In genomic region chr19:30718014-30718413, GRCh38 we compare ENCODE assay signal across 13 cellular contexts.
DNase-seq lines count a peak whose midpoint lies in the region; TF ChIP-seq lines count a peak whose summit lies in the region.
"Had no signal": no experiment of that assay in that cellular context is flagged by ENCODE, and none has a peak within 500 bp of the region (broad histone marks: within the 10 kb centered on the region; RNA-seq: fewer than 3 reads in every experiment).

No MANE protein-coding gene starts in this region.

- H3K4me2 ChIP-seq in GM23248 (ENCODE audit: unreplicated experiment), result no peak overlapping the region

- H4K20me1 ChIP-seq in GM23248 (ENCODE audit: insufficient read depth), result no peaks in the 10 kb centered on the region

- in situ Hi-C loops in GM23248 (cut with MboI), result no loop called here

- no peaks in the 10 kb centered on the region for H3F3A ChIP-seq in GM23248 (ENCODE audit: insufficient read depth)

- H3K36me3 Mint-ChIP-seq in mesothelial cell of epicardium (no peaks in the 10 kb centered on the region), progenitor cell of endocrine pancreas (ENCODE audit: insufficient read depth) (no peaks in the 10 kb centered on the region)
- H3K36me3 Mint-ChIP-seq in activated CD4-positive, alpha-beta T cell treated with anti-CD3 and anti-CD28 coated beads, Interleukin-2, amount 10 ng/mL, durations not matched to agents 7 days and 5 days (ENCODE audit: low read depth), result no peaks in the 10 kb centered on the region

- H3K9ac ChIP-seq in GM23248, result no peak overlapping the region

- H3K4me3 Mint-ChIP-seq in mesothelial cell of epicardium (no peak overlapping the region), progenitor cell of endocrine pancreas (ENCODE audit: low read depth) (no peak overlapping the region)
- H3K4me3 Mint-ChIP-seq in activated CD4-positive, alpha-beta T cell treated with anti-CD3 and anti-CD28 coated beads, Interleukin-2, amount 10 ng/mL, durations not matched to agents 7 days and 5 days, result no peak overlapping the region
- H3K4me3 Mint-ChIP-seq: CD4-positive, alpha-beta T cell had no signal

- H3K27ac ChIP-seq in HEK293 (ENCODE audit: extremely low read depth, low read depth, low read length) (no peak overlapping the region), SJCRH30 (peak overlapping the region; percentile 90), GM23248 (no peak overlapping the region)
- H3K27ac ChIP-seq: C4-2B had no signal

- H3K36me3 ChIP-seq in HEK293 (ENCODE audit: control insufficient read depth in 2 of 2, insufficient read depth in 1 of 2, low read length in 2 of 2) (no peaks in the 10 kb centered on the region), SJCRH30 (no peaks in the 10 kb centered on the region), GM23248 (ENCODE audit: low read depth) (no peaks in the 10 kb centered on the region)

- H3K4me1 Mint-ChIP-seq in mesothelial cell of epicardium (peaks cover 27% of the 10 kb centered on the region), progenitor cell of endocrine pancreas (ENCODE audit: low read depth) (peaks cover 12% of the 10 kb centered on the region)
- peaks cover 4% of the 10 kb centered on the region for H3K4me1 Mint-ChIP-seq in activated CD4-positive, alpha-beta T cell treated with anti-CD3 and anti-CD28 coated beads, Interleukin-2, amount 10 ng/mL, durations not matched to agents 7 days and 5 days

- H3K27me3 Mint-ChIP-seq in mesothelial cell of epicardium (ENCODE audit: low read depth), result peaks cover 15% of the 10 kb centered on the region
- H3K27me3 Mint-ChIP-seq in progenitor cell of endocrine pancreas, result peaks cover 18% of the 10 kb centered on the region
- H3K27me3 Mint-ChIP-seq in activated CD4-positive, alpha-beta T cell treated with anti-CD3 and anti-CD28 coated beads, Interleukin-2, amount 10 ng/mL, durations not matched to agents 7 days and 5 days, result peaks cover 11% of the 10 kb centered on the region

- 66 to 74% methylated on average over 2 of the region's 2 CpGs for WGBS in GM23248 (ENCODE audit: low coverage in 1 of 2, low lambda C conversion rate in 2 of 2, missing lambda C conversion rate in 2 of 2), 2 experiments

- H3K9me3 Mint-ChIP-seq in mesothelial cell of epicardium (no peaks in the 10 kb centered on the region), progenitor cell of endocrine pancreas (ENCODE audit: low read depth) (no peaks in the 10 kb centered on the region)
- H3K9me3 Mint-ChIP-seq in activated CD4-positive, alpha-beta T cell treated with anti-CD3 and anti-CD28 coated beads, Interleukin-2, amount 10 ng/mL, durations not matched to agents 7 days and 5 days, result no peaks in the 10 kb centered on the region
- H3K9me3 Mint-ChIP-seq: CD4-positive, alpha-beta T cell; H9 had no signal

- no peaks in the 10 kb centered on the region for H3K9me2 ChIP-seq in GM23248 (ENCODE audit: insufficient read depth)

- H3K4me3 ChIP-seq in HEK293 (ENCODE audit: low read depth, low read length), result no peak overlapping the region
- no peak overlapping the region; the same call in 1 of the 2 replicates for H3K4me3 ChIP-seq in SJCRH30
- H3K4me3 ChIP-seq in GM23248, result no peak overlapping the region

- H3K79me2 ChIP-seq in GM23248 (ENCODE audit: insufficient read depth), result no peaks in the 10 kb centered on the region

- H2AFZ ChIP-seq in GM23248, result no peak overlapping the region

- CTCF ChIA-PET in HEK293 (lab: Yijun Ruan, JAX), result interaction anchor here (0.6 to 3.4 kb wide), 6 partner anchors 9 to 53 kb away, joined by 3 to 16 read pairs (median 3); no protein-coding TSS in a partner anchor
- CTCF ChIA-PET in activated CD4-positive, alpha-beta T cell treated with anti-CD3 and anti-CD28 coated beads, Interleukin-2, amount 10 ng/mL, durations not matched to agents 7 days and 5 days (lab: Charles Lee), result interaction anchor here (0.7 kb wide), 1 partner anchor 36 kb away, joined by 4 read pairs; no protein-coding TSS in a partner anchor

- H3K27ac Mint-ChIP-seq in mesothelial cell of epicardium, result peak overlapping the region; percentile 15
- peak overlapping the region; percentile 45 for H3K27ac Mint-ChIP-seq in progenitor cell of endocrine pancreas
- no peak overlapping the region for H3K27ac Mint-ChIP-seq in activated CD4-positive, alpha-beta T cell treated with anti-CD3 and anti-CD28 coated beads, Interleukin-2, amount 10 ng/mL, durations not matched to agents 7 days and 5 days
- H3K27ac Mint-ChIP-seq: CD4-positive, alpha-beta T cell had no signal

- H3K9me3 ChIP-seq in HEK293 (ENCODE audit: control insufficient read depth, insufficient read depth, low read depth, low read length), result no peaks in the 10 kb centered on the region
- H3K9me3 ChIP-seq in SJCRH30 (replicated peaks), result no peaks in the 10 kb centered on the region
- H3K9me3 ChIP-seq in GM23248 (ENCODE audit: low read depth), result no peaks in the 10 kb centered on the region
- H3K9me3 ChIP-seq: Caco-2 had no signal

- DNase-seq in SJCRH30 (peak; percentile 56 to 70), mesothelial cell of epicardium (ENCODE audit: low spot score in 2 of 2, unreplicated experiment in 2 of 2) (no peak), progenitor cell of endocrine pancreas (ENCODE audit: low spot score, unreplicated experiment) (no peak), GM23248 (no peak)
- no peak for DNase-seq in activated CD4-positive, alpha-beta T cell treated with anti-CD3 and anti-CD28 coated beads, Interleukin-2, amount 10 ng/mL, durations not matched to agents 7 days and 5 days
- no peak for DNase-seq in activated CD4-positive, alpha-beta T cell treated with anti-CD3 and anti-CD28 coated beads for 48 hours
- DNase-seq: ACHN; AML-193; Caco-2; CD4-positive, alpha-beta T cell; H9 had no signal

- H3K27me3 ChIP-seq in SJCRH30, result no peaks in the 10 kb centered on the region
- no peaks in the 10 kb centered on the region for H3K27me3 ChIP-seq in GM23248 (replicated peaks; ENCODE audit: insufficient read depth)

- TF ChIP-seq CTCF in HEK293 (tag by site-specific recombination; IDR thresholded peaks at IDR 0.05) (no peak), mesothelial cell of epicardium (IDR thresholded peaks at IDR 0.05; ENCODE audit: unreplicated experiment) (no peak), progenitor cell of endocrine pancreas (IDR thresholded peaks at IDR 0.05; ENCODE audit: unreplicated experiment) (no peak)

- POLR2A ChIA-PET in HEK293 (lab: Yijun Ruan, JAX), result interaction anchor here (0.6 kb wide), 1 partner anchor 10 kb away, joined by 5 read pairs; no protein-coding TSS in a partner anchor
- POLR2A ChIA-PET in activated CD4-positive, alpha-beta T cell treated with anti-CD3 and anti-CD28 coated beads, Interleukin-2, amount 10 ng/mL, durations not matched to agents 7 days and 5 days (lab: Charles Lee), result no interaction called here

- peaks cover 20% of the 10 kb centered on the region for H3K4me1 ChIP-seq in HEK293 (ENCODE audit: control insufficient read depth, insufficient read depth, low read length)
- peaks cover 27% of the 10 kb centered on the region for H3K4me1 ChIP-seq in SJCRH30
- H3K4me1 ChIP-seq in GM23248 (ENCODE audit: insufficient read depth), result no peaks in the 10 kb centered on the region
- H3K4me1 ChIP-seq: Caco-2 had no signal

TF ChIP-seq in HEK293, 187 proteins besides CTCF, POLR2A, EP300 and RAD21:
- TF ChIP-seq SCRT2 (tag by site-specific recombination; IDR thresholded peaks at IDR 0.05), result peak; percentile 50; the same call in 1 of the 2 replicates
- TF ChIP-seq ZNF785 (tag by site-specific recombination; IDR thresholded peaks at IDR 0.05), result no peak
- TF ChIP-seq, protein P1, sequence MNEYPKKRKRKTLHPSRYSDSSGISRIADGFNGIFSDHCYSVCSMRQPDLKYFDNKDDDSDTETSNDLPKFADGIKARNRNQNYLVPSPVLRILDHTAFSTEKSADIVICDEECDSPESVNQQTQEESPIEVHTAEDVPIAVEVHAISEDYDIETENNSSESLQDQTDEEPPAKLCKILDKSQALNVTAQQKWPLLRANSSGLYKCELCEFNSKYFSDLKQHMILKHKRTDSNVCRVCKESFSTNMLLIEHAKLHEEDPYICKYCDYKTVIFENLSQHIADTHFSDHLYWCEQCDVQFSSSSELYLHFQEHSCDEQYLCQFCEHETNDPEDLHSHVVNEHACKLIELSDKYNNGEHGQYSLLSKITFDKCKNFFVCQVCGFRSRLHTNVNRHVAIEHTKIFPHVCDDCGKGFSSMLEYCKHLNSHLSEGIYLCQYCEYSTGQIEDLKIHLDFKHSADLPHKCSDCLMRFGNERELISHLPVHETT (tag by site-specific recombination; IDR thresholded peaks at IDR 0.05), result no peak
- no peak for TF ChIP-seq ZNF132 (tag by site-specific recombination; IDR thresholded peaks at IDR 0.05; ENCODE audit: borderline replicate concordance)
- TF ChIP-seq GLI2 (tag by site-specific recombination; IDR thresholded peaks at IDR 0.05; ENCODE audit: borderline replicate concordance, low read depth), result no peak

Comparison
In these comparisons a context has a peak if more than half of its experiments do, and no peak if none do; other contexts are left out.
1. DNase-seq: peak in SJCRH30 (2 of 2); none in mesothelial cell of epicardium (0 of 2), progenitor cell of endocrine pancreas (single experiment), activated CD4-positive, alpha-beta T cell treated with anti-CD3 and anti-CD28 coated beads, Interleukin-2, amount 10 ng/mL, durations not matched to agents 7 days and 5 days (single experiment), activated CD4-positive, alpha-beta T cell treated with anti-CD3 and anti-CD28 coated beads for 48 hours (single experiment) and GM23248 (single experiment).